Comparison of ENCODE assay signal across 26 cellular contexts in genomic region chr7:155523168-155523675, GRCh38. TPM values are rescaled to one million over a fixed set of nuclear protein-coding genes. Genes with fewer than 3 reads are reported as not detected.
A peak's percentile ranks its signal among the peaks of the same experiment; 100 is the strongest.
DNase-seq lines count a peak whose midpoint lies in the region; FAIRE-seq and TF ChIP-seq lines count a peak whose summit lies in the region.
"Had no signal": no experiment of that assay in that cellular context is flagged by ENCODE, and none has a peak within 500 bp of the region (broad histone marks: within the 10 kb centered on the region; RNA-seq: fewer than 3 reads in every experiment).

No MANE protein-coding gene starts in this region.

- no peaks in the 10 kb centered on the region for H3K4me1 ChIP-seq in kidney (ENCODE audit: control insufficient read depth in 1 of 2, insufficient read depth in 1 of 2, low read depth in 1 of 2, low read length in 2 of 2)
- H3K4me1 ChIP-seq: A549, BE2C had no signal

- H3K36me3 ChIP-seq in kidney (ENCODE audit: control insufficient read depth in 1 of 2, insufficient read depth in 2 of 2, low read length in 2 of 2) = no peaks in the 10 kb centered on the region
- H3K36me3 ChIP-seq: BE2C; BLaER1 treated with 17β-estradiol and CSF1 and Interleukin-3, amounts not matched to agents 10 nM and 100 nM had no signal

- POLR2A ChIA-PET in HEK293T (lab: Yijun Ruan, JAX) = no interaction called here

- H3K36me3 Mint-ChIP-seq in chondrocyte (ENCODE audit: low read depth) (no peaks in the 10 kb centered on the region), osteocyte (ENCODE audit: unreplicated experiment) (no peaks in the 10 kb centered on the region)
- H3K36me3 Mint-ChIP-seq: CD14-positive monocyte; CD8-positive, alpha-beta memory T cell had no signal

- H3K4me1 Mint-ChIP-seq in chondrocyte (ENCODE audit: low read depth) (no peaks in the 10 kb centered on the region), osteocyte (ENCODE audit: unreplicated experiment) (no peaks in the 10 kb centered on the region)
- H3K4me1 Mint-ChIP-seq: CD14-positive monocyte; CD8-positive, alpha-beta memory T cell had no signal

- TF ChIP-seq CTCF in chondrocyte (IDR thresholded peaks at IDR 0.05) (no peak), kidney (IDR thresholded peaks at IDR 0.05; ENCODE audit: borderline replicate concordance, extremely low read depth, insufficient read depth) (no peak), osteocyte (IDR thresholded peaks at IDR 0.05) (no peak)

- no peak for FAIRE-seq in kidney (lab: Jason Lieb, UNC)
- FAIRE-seq: A549, D721Med, GM12891, GM18507, H1 had no signal

- CTCF ChIA-PET in HEK293T (lab: Yijun Ruan, JAX) = interaction anchor here (1.3 kb wide), 1 partner anchor 18 kb away, joined by 5 read pairs; no protein-coding TSS in a partner anchor

- intact Hi-C loops in kidney (cut with DNase I) = no loop called here

- peaks cover 51% of the 10 kb centered on the region for H3K27me3 Mint-ChIP-seq in chondrocyte (ENCODE audit: low read depth)
- H3K27me3 Mint-ChIP-seq in osteocyte (ENCODE audit: unreplicated experiment) = peaks cover 37% of the 10 kb centered on the region

- H3K4me3 Mint-ChIP-seq in chondrocyte (ENCODE audit: unreplicated experiment) = no peak overlapping the region
- no peak overlapping the region for H3K4me3 Mint-ChIP-seq in osteocyte (ENCODE audit: unreplicated experiment)
- H3K4me3 Mint-ChIP-seq: CD4-positive, alpha-beta T cell; CD8-positive, alpha-beta memory T cell had no signal

- TF ChIP-seq POLR2A in erythroblast (IDR thresholded peaks at IDR 0.05; ENCODE audit: low read length) = no peak

- H3K27ac ChIP-seq in kidney (ENCODE audit: low read depth in 2 of 2, low read length in 2 of 2) = no peak overlapping the region
- H3K27ac ChIP-seq: A549; BLaER1 treated with 17β-estradiol and CSF1 and Interleukin-3, amounts not matched to agents 10 nM and 100 nM; GM23248 had no signal

- H3K9ac ChIP-seq in kidney (ENCODE audit: low read length in 2 of 2) = no peak overlapping the region
- H3K9ac ChIP-seq: BLaER1 treated with 17β-estradiol and CSF1 and Interleukin-3, amounts not matched to agents 10 nM and 100 nM; GM23248 had no signal

- no peaks in the 10 kb centered on the region for H3K9me3 ChIP-seq in kidney (ENCODE audit: control insufficient read depth in 1 of 2, low read length in 2 of 2)
- H3K9me3 ChIP-seq: A549; BE2C; BLaER1 treated with 17β-estradiol and CSF1 and Interleukin-3, amounts not matched to agents 10 nM and 100 nM had no signal

- H3K27ac Mint-ChIP-seq in chondrocyte (ENCODE audit: unreplicated experiment) = no peak overlapping the region
- H3K27ac Mint-ChIP-seq in osteocyte (ENCODE audit: unreplicated experiment) = no peak overlapping the region
- H3K27ac Mint-ChIP-seq: CD14-positive monocyte; CD4-positive, alpha-beta T cell had no signal

- H3K9me3 Mint-ChIP-seq in chondrocyte (ENCODE audit: low read depth) (no peaks in the 10 kb centered on the region), osteocyte (ENCODE audit: unreplicated experiment) (no peaks in the 10 kb centered on the region)
- H3K9me3 Mint-ChIP-seq: CD4-positive, alpha-beta T cell; CD8-positive, alpha-beta memory T cell had no signal

- DNase-seq in chondrocyte (ENCODE audit: low spot score) (peak; percentile 73), kidney (peak; percentile 45), osteocyte (ENCODE audit: extremely low spot score, unreplicated experiment) (peak; percentile 73), DMS 273 treated with DMSO at 0.1 percent for 48 hours (lab: John Stamatoyannopoulos, UW) (no peak), erythroblast (lab: John Stamatoyannopoulos, UW) (no peak), HEK293T (ENCODE audit: extremely low spot score) (no peak)
- DNase-seq: 8988T; ACHN; AML-193; BE2C; CD4-positive, alpha-beta T cell; CD8-positive, alpha-beta memory T cell; DMS53; DMS79 treated with DMSO at 0.1 percent for 48 hours; GF-D8; GM23248; H7; HCEC 1CT had no signal

- no peak overlapping the region for H3K4me3 ChIP-seq in kidney (ENCODE audit: low read length in 2 of 2)
- H3K4me3 ChIP-seq: A549; BLaER1 treated with 17β-estradiol and CSF1 and Interleukin-3, amounts not matched to agents 10 nM and 100 nM; GM23248 had no signal

TF ChIP-seq in HEK293T, 16 proteins besides CTCF, POLR2A, EP300 and RAD21:
- TF ChIP-seq LEF1 (IDR thresholded peaks at IDR 0.05; ENCODE audit: borderline replicate concordance) (no peak), L3MBTL2 (conservative IDR thresholded peaks at IDR 0.05) (no peak), TARDBP (IDR thresholded peaks at IDR 0.05) (no peak), ARNT (IDR thresholded peaks at IDR 0.05) (no peak), FOXA1 (IDR thresholded peaks at IDR 0.05) (no peak), HDGF (IDR thresholded peaks at IDR 0.05; ENCODE audit: borderline replicate concordance) (no peak), CTBP1 (IDR thresholded peaks at IDR 0.05; ENCODE audit: borderline replicate concordance) (no peak), BHLHE40 (IDR thresholded peaks at IDR 0.05; ENCODE audit: borderline replicate concordance) (no peak), SUZ12 (IDR thresholded peaks at IDR 0.05) (no peak), PKNOX1 (IDR thresholded peaks at IDR 0.05) (no peak)

RNA-seq across cellular contexts. Expression of gene CNPY1, which starts 23.1 kb away (rescaled TPM):
- total RNA-seq in chondrocyte (not detected in 3 replicates), kidney (not detected), osteocyte (not detected in 2 replicates)
- polyA plus RNA-seq in kidney (ENCODE audit: insufficient read depth, low read depth, low replicate concordance) = not detected
- total RNA-seq: CD4-positive, alpha-beta T cell; CD8-positive, alpha-beta memory T cell; G401; GM23248; H1 had no signal
- polyA plus RNA-seq: A549; CD14-positive monocyte; CD8-positive, alpha-beta memory T cell; GM23248; H1 had no signal

Comparison
In these comparisons a context has a peak if more than half of its experiments do, and no peak if none do; other contexts are left out.
1. DNase-seq: peak in chondrocyte (single experiment), kidney (single experiment) and osteocyte (single experiment); none in DMS 273 treated with DMSO at 0.1 percent for 48 hours (single experiment), erythroblast (0 of 2) and HEK293T (single experiment).